Comparison of ENCODE assay signal across 20 cellular contexts in genomic region chr11:110079726-110080125, GRCh38. TPM values are rescaled to one million over a fixed set of nuclear protein-coding genes. Genes with fewer than 3 reads are reported as not detected.
"Had no signal": no experiment of that assay in that cellular context is flagged by ENCODE, and none has a peak within 500 bp of the region (broad histone marks: within the 10 kb centered on the region; RNA-seq: fewer than 3 reads in every experiment).

No MANE protein-coding gene starts in this region.

- H3K4me3 ChIP-seq: heart left ventricle, left lung, lower lobe of right lung, psoas muscle, spleen, tibial artery had no signal

- DNase-seq: effector memory CD8-positive, alpha-beta T cell; erythroblast; foreskin melanocyte; heart left ventricle; hippocampal formation; islet precursor cell; left lung; lower lobe of right lung; naive thymus-derived CD4-positive, alpha-beta T cell; psoas muscle; spleen; stimulated activated CD4-positive, alpha-beta T cell treated with anti-CD3 and anti-CD28 coated beads, Interleukin-15, amount 100 ng/mL, for 24 hours; stimulated activated CD4-positive, alpha-beta T cell treated with anti-CD3 and anti-CD28 coated beads, Interleukin-1b, Interleukin-23, amount 100 ng/mL, for 48 hours; stimulated activated CD4-positive, alpha-beta T cell treated with anti-CD3 and anti-CD28 coated beads, Interleukin-4, amount 100 ng/mL, for 24 hours; tibial artery had no signal

- H3K27me3 Mint-ChIP-seq: dendritic cell treated with granulocyte-macrophage colony-stimulating factor and Interleukin-4, amounts not matched to agents 40 ng/mL and 50 ng/mL, for 4 days had no signal

- H3K27me3 ChIP-seq: heart left ventricle, left lung, neutrophil had no signal

- H3K4me3 Mint-ChIP-seq: dendritic cell treated with granulocyte-macrophage colony-stimulating factor and Interleukin-4, amounts not matched to agents 40 ng/mL and 50 ng/mL, for 4 days; effector memory CD8-positive, alpha-beta T cell; naive thymus-derived CD4-positive, alpha-beta T cell; stimulated activated memory B cell treated with anti-CD40 and anti-IgM and Interleukin-4, amounts not matched to agents 10 μg/mL and 1 μg/mL and 100 μg/mL, for 72 hours; stimulated activated naive CD8-positive, alpha-beta T cell treated with anti-CD3 and anti-CD28 coated beads, Interleukin-15, Interleukin-2, amounts not matched to agents 100 ng/mL and 50 ng/mL, for 24 hours had no signal

- H3K4me1 ChIP-seq: lower lobe of right lung, psoas muscle, tibial artery had no signal

- ATAC-seq: effector memory CD8-positive, alpha-beta T cell; heart left ventricle; left lung; lower lobe of right lung; naive thymus-derived CD4-positive, alpha-beta T cell; sciatic nerve; stimulated activated memory B cell treated with anti-CD40 and anti-IgM and Interleukin-4, amounts not matched to agents 10 μg/mL and 1 μg/mL and 100 μg/mL, for 72 hours had no signal

- H3K27ac ChIP-seq: heart left ventricle, left lung, lower lobe of right lung, neutrophil, psoas muscle, spleen, tibial artery had no signal

- H3K9me3 Mint-ChIP-seq: dendritic cell treated with granulocyte-macrophage colony-stimulating factor and Interleukin-4, amounts not matched to agents 40 ng/mL and 50 ng/mL, for 4 days; effector memory CD8-positive, alpha-beta T cell; stimulated activated memory B cell treated with anti-CD40 and anti-IgM and Interleukin-4, amounts not matched to agents 10 μg/mL and 1 μg/mL and 100 μg/mL, for 72 hours; stimulated activated naive CD8-positive, alpha-beta T cell treated with anti-CD3 and anti-CD28 coated beads, Interleukin-15, Interleukin-2, amounts not matched to agents 100 ng/mL and 50 ng/mL, for 24 hours had no signal

- H3K36me3 ChIP-seq: heart left ventricle, left lung, lower lobe of right lung, neutrophil, spleen, tibial artery had no signal

- H3K36me3 Mint-ChIP-seq: stimulated activated memory B cell treated with anti-CD40 and anti-IgM and Interleukin-4, amounts not matched to agents 10 μg/mL and 1 μg/mL and 100 μg/mL, for 72 hours had no signal

- H3K27ac Mint-ChIP-seq: dendritic cell treated with granulocyte-macrophage colony-stimulating factor and Interleukin-4, amounts not matched to agents 40 ng/mL and 50 ng/mL, for 4 days; effector memory CD8-positive, alpha-beta T cell; naive thymus-derived CD4-positive, alpha-beta T cell; stimulated activated memory B cell treated with anti-CD40 and anti-IgM and Interleukin-4, amounts not matched to agents 10 μg/mL and 1 μg/mL and 100 μg/mL, for 72 hours; stimulated activated naive CD8-positive, alpha-beta T cell treated with anti-CD3 and anti-CD28 coated beads, Interleukin-15, Interleukin-2, amounts not matched to agents 100 ng/mL and 50 ng/mL, for 24 hours had no signal

- H3K9me3 ChIP-seq: left lung, lower lobe of right lung, neutrophil, tibial artery had no signal

RNA-seq across cellular contexts. Expression of gene ZC3H12C, which starts 13.5 kb away (rescaled TPM):
- polyA plus RNA-seq: naive thymus-derived CD4-positive, alpha-beta T cell had no signal
